Comparison of ENCODE assay signal across 19 cellular contexts in the genomic region with DNA sequence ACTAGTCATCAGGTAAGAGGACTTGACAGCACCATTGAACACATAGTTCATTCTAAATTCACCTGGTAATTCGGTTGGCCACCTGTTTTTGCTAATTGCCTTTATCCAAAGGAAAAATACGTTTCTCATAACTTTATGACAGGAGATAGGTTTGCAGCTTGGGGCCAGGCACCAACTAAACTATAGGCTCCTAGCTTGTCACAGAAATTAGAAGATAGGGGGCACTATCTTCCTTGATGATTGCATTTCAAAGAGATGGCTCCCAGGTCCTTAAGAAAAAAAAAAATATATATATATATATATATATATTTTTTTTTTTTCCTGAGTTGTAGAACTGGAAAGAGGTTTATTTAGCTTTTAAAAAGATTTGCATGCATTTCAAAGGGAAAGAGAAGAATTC.
DNase-seq lines count a peak whose midpoint lies in the region; ATAC-seq and TF ChIP-seq lines count a peak whose summit lies in the region.
"Had no signal": no experiment of that assay in that cellular context is flagged by ENCODE, and none has a peak within 500 bp of the region (broad histone marks: within the 10 kb centered on the region; RNA-seq: fewer than 3 reads in every experiment).

No MANE protein-coding gene starts in this region.

- H3K27ac ChIP-seq in WERI-Rb-1: no peak overlapping the region
- H3K27ac ChIP-seq in stomach: no peak overlapping the region
- H3K27ac ChIP-seq: cardiac muscle cell, RWPE1, sigmoid colon, thyroid gland had no signal

- ATAC-seq in GM21737 (IDR thresholded peaks at IDR 0.05; ENCODE audit: unreplicated experiment) (no peak), GM21619 (IDR thresholded peaks at IDR 0.05; ENCODE audit: unreplicated experiment) (no peak), GM21723 (IDR thresholded peaks at IDR 0.05; ENCODE audit: unreplicated experiment) (no peak)
- ATAC-seq: K562 had no signal

- CTCF ChIA-PET in GM10248 (lab: Yijun Ruan, JAX): interaction anchor here (0.7 to 1.2 kb wide), 3 partner anchors 9 to 83 kb away, joined by 3 read pairs; no protein-coding TSS in a partner anchor

- DNase-seq in GM10248 (ENCODE audit: extremely low spot score): no peak
- DNase-seq in HT-29 (ENCODE audit: low spot score): peak; percentile 8
- DNase-seq in WERI-Rb-1: no peak
- peak; percentile 24 for DNase-seq in kidney tubule cell (ENCODE audit: low spot score)
- no peak for DNase-seq in stomach
- DNase-seq: activated CD4-positive, alpha-beta T cell treated with anti-CD3 and anti-CD28 coated beads, Interleukin-2, amount 50 U/mL, for 48 hours; activated CD8-positive, alpha-beta memory T cell treated with anti-CD3 and anti-CD28 coated beads, Interleukin-2, amount 50 U/mL, for 4 hours; MG63; NCI-H1694; NCI-H2171; NCI-H510A treated with DMSO at 0.1 percent for 48 hours; sigmoid colon; thyroid gland had no signal

- intact Hi-C loops in stomach (cut with DNase I; ENCODE audit: low total_unique reads): no loop called here

- H3K9me3 ChIP-seq in WERI-Rb-1 (ENCODE audit: severe bottlenecking) (no peaks in the 10 kb centered on the region), stomach (no peaks in the 10 kb centered on the region)
- H3K9me3 ChIP-seq: MG63, sigmoid colon, thyroid gland had no signal

- TF ChIP-seq POLR2A in stomach (IDR thresholded peaks at IDR 0.05): no peak

- H3K4me3 ChIP-seq in WERI-Rb-1 (ENCODE audit: low read depth, low read length) (no peak overlapping the region), stomach (no peak overlapping the region)
- H3K4me3 ChIP-seq: cardiac muscle cell, K562, MG63, sigmoid colon, thyroid gland had no signal

- WGBS in stomach, 5 donors: 88 to 93% (median 92%) methylated on average over 2 of the region's 2 CpGs

- no peak for TF ChIP-seq EP300 in stomach (IDR thresholded peaks at IDR 0.05)

- H3K27me3 ChIP-seq in WERI-Rb-1 (ENCODE audit: insufficient read depth, low read depth, severe bottlenecking): no peaks in the 10 kb centered on the region
- no peaks in the 10 kb centered on the region for H3K27me3 ChIP-seq in stomach
- H3K27me3 ChIP-seq: cardiac muscle cell, MG63, sigmoid colon, thyroid gland had no signal

- POLR2A ChIA-PET in GM10248 (lab: Yijun Ruan, JAX): no interaction called here

- H3K36me3 ChIP-seq in WERI-Rb-1 (no peaks in the 10 kb centered on the region), stomach (no peaks in the 10 kb centered on the region)
- H3K36me3 ChIP-seq: cardiac muscle cell, MG63, sigmoid colon, thyroid gland had no signal

- TF ChIP-seq CTCF in GM10248 (IDR thresholded peaks at IDR 0.05; ENCODE audit: control extremely low read depth, extremely low read depth, low read depth, missing control alignments): peak; percentile 9
- TF ChIP-seq CTCF in WERI-Rb-1 (IDR thresholded peaks at IDR 0.05; ENCODE audit: low read depth, low read length): 0 out of 2 replicates have a peak, but pooled peaks have one; percentile 2
- TF ChIP-seq CTCF in stomach (IDR thresholded peaks at IDR 0.05): no peak

- no peaks in the 10 kb centered on the region for H3K4me1 ChIP-seq in stomach
- H3K4me1 ChIP-seq: sigmoid colon, thyroid gland had no signal

Comparison
In these comparisons a context has a peak if more than half of its experiments do, and no peak if none do; other contexts are left out.
1. DNase-seq: peak in HT-29 (single experiment) and kidney tubule cell (single experiment); none in GM10248 (single experiment), WERI-Rb-1 (single experiment) and stomach (single experiment).
2. CTCF ChIP-seq: peak in GM10248 (single experiment) and WERI-Rb-1 (single experiment); none in stomach (0 of 7).